30 cellular contexts compared by ENCODE assay signal in genomic region chr3:194324823-194325327, GRCh38. TPM values are rescaled to one million over a fixed set of nuclear protein-coding genes. Genes with fewer than 3 reads are reported as not detected.
"Had no signal": no experiment of that assay in that cellular context is flagged by ENCODE, and none has a peak within 500 bp of the region (broad histone marks: within the 10 kb centered on the region; RNA-seq: fewer than 3 reads in every experiment).

No MANE protein-coding gene starts in this region.

- H3K4me1 Mint-ChIP-seq: activated B cell treated with CpG ODN at 0.5 μM for 24 hours; activated CD8-positive, alpha-beta memory T cell treated with anti-CD3 and anti-CD28 coated beads, Interleukin-2, amount 10 ng/mL, durations not matched to agents 7 days and 5 days; stimulated activated memory B cell treated with anti-CD40 and anti-IgM and Interleukin-4, amounts not matched to agents 10 μg/mL and 1 μg/mL and 100 μg/mL, for 72 hours had no signal

- H3K27me3 Mint-ChIP-seq: activated naive CD8-positive, alpha-beta T cell had no signal

- H3K36me3 Mint-ChIP-seq: activated CD8-positive, alpha-beta memory T cell treated with anti-CD3 and anti-CD28 coated beads, Interleukin-2, amount 10 ng/mL, durations not matched to agents 7 days and 5 days; activated naive CD8-positive, alpha-beta T cell; mesothelial cell of epicardium; stimulated activated memory B cell treated with anti-CD40 and anti-IgM and Interleukin-4, amounts not matched to agents 10 μg/mL and 1 μg/mL and 100 μg/mL, for 72 hours had no signal

- H3K9me3 ChIP-seq: colonic mucosa, gastrocnemius medialis, psoas muscle, upper lobe of right lung had no signal

- H3K4me1 ChIP-seq: upper lobe of right lung had no signal

- H3K36me3 ChIP-seq: colonic mucosa, gastrocnemius medialis, left ventricle myocardium inferior, upper lobe of right lung had no signal

- DNase-seq: activated B cell treated with CpG ODN at 0.5 μM for 24 hours; activated CD4-positive, alpha-beta T cell treated with anti-CD3 and anti-CD28 coated beads, Interleukin-2, amount 50 U/mL, for 1 hour; activated naive CD4-positive, alpha-beta T cell; anterior cingulate cortex; effector CD8-positive, alpha-beta T cell; islet precursor cell; left ventricle myocardium inferior; nucleus accumbens; psoas muscle; substantia nigra; upper lobe of right lung had no signal

- H3K4me3 Mint-ChIP-seq: activated B cell treated with CpG ODN at 0.5 μM for 24 hours; activated CD8-positive, alpha-beta memory T cell treated with anti-CD3 and anti-CD28 coated beads, Interleukin-2, amount 10 ng/mL, durations not matched to agents 7 days and 5 days; activated CD8-positive, alpha-beta T cell treated with anti-CD3 and anti-CD28 coated beads for 36 hours; activated naive CD8-positive, alpha-beta T cell; activated T-cell treated with anti-CD3 and anti-CD28 coated beads, Interleukin-2, amount 50 U/mL, for 72 hours; mesothelial cell of epicardium; naive thymus-derived CD4-positive, alpha-beta T cell; stimulated activated memory B cell treated with anti-CD40 and anti-IgM and Interleukin-4, amounts not matched to agents 10 μg/mL and 1 μg/mL and 100 μg/mL, for 72 hours; stimulated activated naive CD8-positive, alpha-beta T cell treated with anti-CD3 and anti-CD28 coated beads, Interleukin-15, amount 100 ng/mL, for 72 hours; T-helper 2 cell treated with Interferon-gamma antibody and Interleukin-4, amounts not matched to agents 5 μg/mL and 100 μg/mL, for 36 hours had no signal

- H3K27me3 ChIP-seq: colonic mucosa, hepatocyte, upper lobe of right lung had no signal

- H3K27ac ChIP-seq: colonic mucosa, parathyroid adenoma, upper lobe of right lung had no signal

- H3K79me2 ChIP-seq: hepatocyte, parathyroid adenoma had no signal

- H2AFZ ChIP-seq: hepatocyte had no signal

- H3K9ac ChIP-seq: parathyroid adenoma had no signal

- H3K9me3 Mint-ChIP-seq: activated B cell treated with CpG ODN at 0.5 μM for 24 hours; activated CD8-positive, alpha-beta T cell treated with anti-CD3 and anti-CD28 coated beads for 36 hours; activated T-cell treated with anti-CD3 and anti-CD28 coated beads, Interleukin-2, amount 50 U/mL, for 72 hours; mesothelial cell of epicardium; stimulated activated memory B cell treated with anti-CD40 and anti-IgM and Interleukin-4, amounts not matched to agents 10 μg/mL and 1 μg/mL and 100 μg/mL, for 72 hours; stimulated activated naive CD8-positive, alpha-beta T cell treated with anti-CD3 and anti-CD28 coated beads, Interleukin-15, amount 100 ng/mL, for 72 hours had no signal

- H3K4me3 ChIP-seq: hepatocyte had no signal

- H3K27ac Mint-ChIP-seq: activated B cell treated with CpG ODN at 0.5 μM for 24 hours; activated CD8-positive, alpha-beta memory T cell treated with anti-CD3 and anti-CD28 coated beads, Interleukin-2, amount 10 ng/mL, durations not matched to agents 7 days and 5 days; activated CD8-positive, alpha-beta T cell treated with anti-CD3 and anti-CD28 coated beads for 36 hours; activated naive CD8-positive, alpha-beta T cell; activated T-cell treated with anti-CD3 and anti-CD28 coated beads, Interleukin-2, amount 50 U/mL, for 72 hours; mesothelial cell of epicardium; naive thymus-derived CD4-positive, alpha-beta T cell; stimulated activated memory B cell treated with anti-CD40 and anti-IgM and Interleukin-4, amounts not matched to agents 10 μg/mL and 1 μg/mL and 100 μg/mL, for 72 hours; stimulated activated naive CD8-positive, alpha-beta T cell treated with anti-CD3 and anti-CD28 coated beads, Interleukin-15, amount 100 ng/mL, for 72 hours; T-helper 2 cell treated with Interferon-gamma antibody and Interleukin-4, amounts not matched to agents 5 μg/mL and 100 μg/mL, for 36 hours had no signal

- FAIRE-seq: bronchial epithelial cell, endometrium had no signal

RNA-seq across cellular contexts. Expression of gene CPN2, which starts 26.3 kb away (rescaled TPM):
- total RNA-seq: activated B cell treated with CpG ODN at 0.5 μM for 24 hours; activated CD8-positive, alpha-beta memory T cell treated with anti-CD3 and anti-CD28 coated beads, Interleukin-2, amount 10 ng/mL, durations not matched to agents 7 days and 5 days; activated CD8-positive, alpha-beta T cell treated with anti-CD3 and anti-CD28 coated beads for 36 hours; activated T-cell treated with anti-CD3 and anti-CD28 coated beads, Interleukin-2, amount 50 U/mL, for 72 hours; bronchial epithelial cell; dermis microvascular lymphatic vessel endothelial cell; lung microvascular endothelial cell; mesothelial cell of epicardium; naive thymus-derived CD4-positive, alpha-beta T cell; upper lobe of right lung had no signal
- polyA plus RNA-seq: naive thymus-derived CD4-positive, alpha-beta T cell; neural cell; smooth muscle cell had no signal

RNA-seq across cellular contexts. Expression of gene LRRC15, which starts 44.7 kb away (rescaled TPM):
- total RNA-seq: activated B cell treated with CpG ODN at 0.5 μM for 24 hours; activated CD8-positive, alpha-beta memory T cell treated with anti-CD3 and anti-CD28 coated beads, Interleukin-2, amount 10 ng/mL, durations not matched to agents 7 days and 5 days; activated CD8-positive, alpha-beta T cell treated with anti-CD3 and anti-CD28 coated beads for 36 hours; activated T-cell treated with anti-CD3 and anti-CD28 coated beads, Interleukin-2, amount 50 U/mL, for 72 hours; bronchial epithelial cell; hepatocyte; mesothelial cell of epicardium; naive thymus-derived CD4-positive, alpha-beta T cell had no signal
- polyA plus RNA-seq: hepatocyte; naive thymus-derived CD4-positive, alpha-beta T cell; neural cell had no signal
